1 cellular context compared by ENCODE assay signal in genomic region chr9:133957772-133958171, GRCh38.
TF ChIP-seq lines count a peak whose summit lies in the region.

No MANE protein-coding gene starts in this region.

TF ChIP-seq in GM12878, 131 proteins besides CTCF, POLR2A, EP300 and RAD21:
- TF ChIP-seq ZBTB4 (CRISPR knock-in tag; IDR thresholded peaks at IDR 0.05) (0 out of 2 replicates have a peak, but pooled peaks have one; percentile 22), NBN (IDR thresholded peaks at IDR 0.05) (0 out of 2 replicates have a peak, but pooled peaks have one; percentile 6), ZNF687 (IDR thresholded peaks at IDR 0.05) (peak; percentile 4), ZNF592 (IDR thresholded peaks at IDR 0.05) (peak; percentile 72; the same call in 1 of the 2 replicates)
